17 cellular contexts compared by ENCODE assay signal in the genomic region with DNA sequence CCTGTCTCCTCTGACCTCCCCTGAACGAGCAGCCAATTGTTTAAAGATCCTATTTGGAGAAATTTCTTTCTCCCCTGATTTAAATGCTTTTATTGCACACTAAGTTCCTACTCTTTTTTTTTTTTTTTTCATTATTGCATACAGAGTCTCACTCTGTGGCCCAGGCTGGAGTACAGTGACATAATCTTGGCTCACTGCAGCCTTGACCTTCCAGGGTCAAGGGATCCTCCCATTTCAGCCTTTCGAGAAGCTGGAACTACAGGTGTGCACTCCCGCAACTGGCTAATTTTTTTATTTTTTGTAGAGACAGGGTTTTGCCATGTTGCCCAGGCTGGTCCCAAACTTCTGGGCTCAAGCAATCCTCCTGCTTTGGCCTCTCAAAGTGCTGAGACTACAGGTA. TPM values are rescaled to one million over a fixed set of nuclear protein-coding genes. Genes with fewer than 3 reads are reported as not detected.
DNase-seq lines count a peak whose midpoint lies in the region; ATAC-seq and TF ChIP-seq lines count a peak whose summit lies in the region.
"Had no signal": no experiment of that assay in that cellular context is flagged by ENCODE, and none has a peak within 500 bp of the region (broad histone marks: within the 10 kb centered on the region; RNA-seq: fewer than 3 reads in every experiment).

No MANE protein-coding gene starts in this region.

- H3K27me3 Mint-ChIP-seq in activated CD4-positive, alpha-beta memory T cell treated with anti-CD3 and anti-CD28 coated beads, Interleukin-2, amount 10 ng/mL, durations not matched to agents 7 days and 5 days: peaks cover 10% of the 10 kb centered on the region
- no peaks in the 10 kb centered on the region for H3K27me3 Mint-ChIP-seq in activated CD4-positive, alpha-beta memory T cell treated with anti-CD3 and anti-CD28 coated beads for 36 hours
- H3K27me3 Mint-ChIP-seq in activated B cell treated with CpG ODN at 0.5 μM for 24 hours: no peaks in the 10 kb centered on the region

- DNase-seq in activated CD4-positive, alpha-beta memory T cell treated with anti-CD3 and anti-CD28 coated beads, Interleukin-2, amount 10 ng/mL, durations not matched to agents 7 days and 5 days: no peak
- DNase-seq in activated CD4-positive, alpha-beta memory T cell treated with anti-CD3 and anti-CD28 coated beads for 36 hours: no peak
- DNase-seq in activated B cell treated with CpG ODN at 0.5 μM for 24 hours (no peak), left lobe of liver (ENCODE audit: low spot score) (peak; percentile 52), spleen (no peak), NCI-H1694 (lab: John Stamatoyannopoulos, UW) (no peak), vagina (ENCODE audit: extremely low spot score in 2 of 2) (no peak)
- DNase-seq: NCI-H1436 treated with DMSO at 0.1 percent for 48 hours; NCI-H2081 treated with DMSO at 0.1 percent for 48 hours; NCI-H226; NCI-H526; NK-92 treated with Interleukin-12 subunit alpha and Interleukin-12 subunit beta, amount 100 ng/mL, for 24 hours; OCI-M1 had no signal

- no peak for TF ChIP-seq CTCF in activated B cell treated with CpG ODN at 0.5 μM for 24 hours (IDR thresholded peaks at IDR 0.05)
- TF ChIP-seq CTCF in spleen (IDR thresholded peaks at IDR 0.05 in 8 of 11, conservative IDR thresholded peaks at IDR 0.05 in 3 of 11): no peak
- no peak for TF ChIP-seq CTCF in vagina (IDR thresholded peaks at IDR 0.05)

- H3K9me3 ChIP-seq in spleen (no peaks in the 10 kb centered on the region), vagina (no peaks in the 10 kb centered on the region)

- H3K27ac ChIP-seq in spleen (peak overlapping the region in 6 of 8 donors; percentile 86 to 93 (median 86)), vagina (no peak overlapping the region)
- H3K27ac ChIP-seq: RWPE1 had no signal

- 58 to 70% (median 65%) methylated on average over 3 of the region's 3 CpGs for WGBS in spleen, 5 donors

- H3K4me1 ChIP-seq in spleen: peaks cover 16 to 65% (median 38%) of the 10 kb centered on the region in 6 donors
- H3K4me1 ChIP-seq in vagina: peaks cover 28% of the 10 kb centered on the region

- H3K4me1 Mint-ChIP-seq in activated CD4-positive, alpha-beta memory T cell treated with anti-CD3 and anti-CD28 coated beads, Interleukin-2, amount 10 ng/mL, durations not matched to agents 7 days and 5 days: peaks cover 90% of the 10 kb centered on the region
- peaks cover 68% of the 10 kb centered on the region for H3K4me1 Mint-ChIP-seq in activated CD4-positive, alpha-beta memory T cell treated with anti-CD3 and anti-CD28 coated beads for 36 hours (ENCODE audit: low read depth)
- peaks cover 51% of the 10 kb centered on the region for H3K4me1 Mint-ChIP-seq in activated B cell treated with CpG ODN at 0.5 μM for 24 hours

- POLR2A ChIA-PET in activated CD4-positive, alpha-beta memory T cell treated with anti-CD3 and anti-CD28 coated beads, Interleukin-2, amount 10 ng/mL, durations not matched to agents 7 days and 5 days (lab: Charles Lee): interaction anchor here (0.7 to 1.2 kb wide), 2 partner anchors 8 to 83 kb away, joined by 3 read pairs; no protein-coding TSS in a partner anchor
- POLR2A ChIA-PET in activated CD4-positive, alpha-beta memory T cell treated with anti-CD3 and anti-CD28 coated beads for 36 hours (lab: Charles Lee): no interaction called here
- POLR2A ChIA-PET in activated B cell treated with CpG ODN at 0.5 μM for 24 hours (lab: Charles Lee): no interaction called here

- no peak overlapping the region for H3K4me3 Mint-ChIP-seq in activated CD4-positive, alpha-beta memory T cell treated with anti-CD3 and anti-CD28 coated beads, Interleukin-2, amount 10 ng/mL, durations not matched to agents 7 days and 5 days
- no peak overlapping the region for H3K4me3 Mint-ChIP-seq in activated CD4-positive, alpha-beta memory T cell treated with anti-CD3 and anti-CD28 coated beads for 36 hours
- no peak overlapping the region for H3K4me3 Mint-ChIP-seq in activated B cell treated with CpG ODN at 0.5 μM for 24 hours

- peaks cover 13% of the 10 kb centered on the region for H3K36me3 Mint-ChIP-seq in activated CD4-positive, alpha-beta memory T cell treated with anti-CD3 and anti-CD28 coated beads, Interleukin-2, amount 10 ng/mL, durations not matched to agents 7 days and 5 days (ENCODE audit: low read depth)
- H3K36me3 Mint-ChIP-seq in activated CD4-positive, alpha-beta memory T cell treated with anti-CD3 and anti-CD28 coated beads for 36 hours: peaks cover 2% of the 10 kb centered on the region
- H3K36me3 Mint-ChIP-seq in activated B cell treated with CpG ODN at 0.5 μM for 24 hours (ENCODE audit: low read depth): no peaks in the 10 kb centered on the region

- H3K27me3 ChIP-seq in spleen (replicated peaks in 1 of 7): no peaks in the 10 kb centered on the region
- H3K27me3 ChIP-seq in vagina: no peaks in the 10 kb centered on the region

- ATAC-seq in activated B cell treated with CpG ODN at 0.5 μM for 24 hours (ENCODE audit: low read depth) (no peak), left lobe of liver (no peak), HG02623 (IDR thresholded peaks at IDR 0.05; ENCODE audit: unreplicated experiment) (no peak)
- ATAC-seq: HCT116 had no signal

- H3K4me3 ChIP-seq in spleen: no peak overlapping the region
- no peak overlapping the region for H3K4me3 ChIP-seq in vagina

- intact Hi-C loops in activated CD4-positive, alpha-beta memory T cell treated with anti-CD3 and anti-CD28 coated beads for 36 hours (cut with micrococcal nuclease): no loop called here
- intact Hi-C loops in activated B cell treated with CpG ODN at 0.5 μM for 24 hours (cut with micrococcal nuclease): loop anchor here (5.0 kb wide), 1 partner anchor 170 kb away; a partner anchor contains a TSS
- intact Hi-C loops in spleen (cut with DNase I; ENCODE audit: low total_unique reads): no loop called here
- intact Hi-C loops in vagina (cut with DNase I): no loop called here

- peak overlapping the region; percentile 23 for H3K27ac Mint-ChIP-seq in activated CD4-positive, alpha-beta memory T cell treated with anti-CD3 and anti-CD28 coated beads, Interleukin-2, amount 10 ng/mL, durations not matched to agents 7 days and 5 days
- H3K27ac Mint-ChIP-seq in activated CD4-positive, alpha-beta memory T cell treated with anti-CD3 and anti-CD28 coated beads for 36 hours: no peak overlapping the region
- peak overlapping the region; percentile 99 for H3K27ac Mint-ChIP-seq in activated B cell treated with CpG ODN at 0.5 μM for 24 hours

- H3K36me3 ChIP-seq in spleen (no peaks in the 10 kb centered on the region), vagina (no peaks in the 10 kb centered on the region)

- TF ChIP-seq POLR2A in spleen (IDR thresholded peaks at IDR 0.05) (no peak), vagina (IDR thresholded peaks at IDR 0.05) (no peak)

- CTCF ChIA-PET in activated CD4-positive, alpha-beta memory T cell treated with anti-CD3 and anti-CD28 coated beads, Interleukin-2, amount 10 ng/mL, durations not matched to agents 7 days and 5 days (lab: Charles Lee): interaction anchor here (0.8 kb wide), 1 partner anchor 68 kb away, joined by 3 read pairs; no protein-coding TSS in a partner anchor
- CTCF ChIA-PET in activated CD4-positive, alpha-beta memory T cell treated with anti-CD3 and anti-CD28 coated beads for 36 hours (lab: Charles Lee): no interaction called here
- CTCF ChIA-PET in activated B cell treated with CpG ODN at 0.5 μM for 24 hours (lab: Charles Lee): no interaction called here

- peaks cover 12% of the 10 kb centered on the region for H3K9me3 Mint-ChIP-seq in activated CD4-positive, alpha-beta memory T cell treated with anti-CD3 and anti-CD28 coated beads, Interleukin-2, amount 10 ng/mL, durations not matched to agents 7 days and 5 days
- peaks cover 2% of the 10 kb centered on the region for H3K9me3 Mint-ChIP-seq in activated CD4-positive, alpha-beta memory T cell treated with anti-CD3 and anti-CD28 coated beads for 36 hours
- peaks cover 2% of the 10 kb centered on the region for H3K9me3 Mint-ChIP-seq in activated B cell treated with CpG ODN at 0.5 μM for 24 hours

RNA-seq across cellular contexts. Expression of a gene that starts 5.2 kb away (rescaled TPM):
- total RNA-seq in activated CD4-positive, alpha-beta memory T cell treated with anti-CD3 and anti-CD28 coated beads, Interleukin-2, amount 10 ng/mL, durations not matched to agents 7 days and 5 days: 10 to 100 TPM; 47.0 to 49.1 TPM
- 10 to 100 TPM; 11.3 to 12.2 TPM for total RNA-seq in activated CD4-positive, alpha-beta memory T cell treated with anti-CD3 and anti-CD28 coated beads for 36 hours
- 2.7 and 5.3 TPM in 2 replicates for total RNA-seq in activated B cell treated with CpG ODN at 0.5 μM for 24 hours
- 3.5 TPM for total RNA-seq in left lobe of liver
- 10 to 100 TPM in 3 of 7 donors, 1 to 10 TPM in 4; 7.7 to 12.3 (median 9.7) TPM for total RNA-seq in spleen
- polyA plus RNA-seq in spleen: 1 to 10 TPM; 1.8 to 5.2 (median 3.7) TPM
- 8.6 TPM for total RNA-seq in vagina
- total RNA-seq: HT-29 had no signal
